Comparison of ENCODE assay signal across 13 cellular contexts in the genomic region with DNA sequence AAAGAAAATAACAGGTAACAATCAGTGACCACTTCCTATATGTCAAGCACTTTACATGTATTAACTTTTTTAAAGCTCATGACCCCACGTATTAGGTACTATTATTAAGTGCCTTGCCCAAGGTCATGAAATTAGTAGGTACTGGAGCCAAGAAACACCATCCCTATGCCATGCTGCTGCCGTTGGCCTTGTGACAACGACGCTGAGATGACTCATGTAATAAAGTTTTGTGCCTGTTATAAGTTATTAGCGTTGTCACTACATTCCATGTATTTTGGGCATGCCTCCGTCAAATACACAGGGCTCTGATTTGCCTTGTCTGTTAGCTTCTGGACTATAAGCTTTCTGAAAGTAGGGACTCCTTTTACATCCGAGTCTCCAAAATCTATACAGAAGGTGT. TPM values are rescaled to one million over a fixed set of nuclear protein-coding genes. Genes with fewer than 3 reads are reported as not detected.
DNase-seq lines count a peak whose midpoint lies in the region; ATAC-seq and TF ChIP-seq lines count a peak whose summit lies in the region.
"Had no signal": no experiment of that assay in that cellular context is flagged by ENCODE, and none has a peak within 500 bp of the region (broad histone marks: within the 10 kb centered on the region; RNA-seq: fewer than 3 reads in every experiment).

No MANE protein-coding gene starts in this region.

- TF ChIP-seq CTCF in HEK293 (tag by site-specific recombination; IDR thresholded peaks at IDR 0.05) (no peak), brain (conservative IDR thresholded peaks at IDR 0.05) (no peak), stomach (IDR thresholded peaks at IDR 0.05) (no peak)

- no peak for TF ChIP-seq POLR2A in stomach (IDR thresholded peaks at IDR 0.05)

- peaks cover 7% of the 10 kb centered on the region for H3K36me3 Mint-ChIP-seq in brain
- no peaks in the 10 kb centered on the region for H3K36me3 Mint-ChIP-seq in natural killer cell treated with Interleukin-12 subunit alpha and Interleukin-12 subunit beta and Interleukin-15 and Interleukin-18, amount 100 ng/mL, for 72 hours

- DNase-seq in ACHN (peak; percentile 17), DMS79 treated with DMSO at 0.1 percent for 48 hours (lab: John Stamatoyannopoulos, UW) (no peak), NCI-H226 (no peak), stomach (no peak), C1 segment of cervical spinal cord (lab: John Stamatoyannopoulos, UW) (no peak)
- DNase-seq in natural killer cell treated with Interleukin-12 subunit alpha and Interleukin-12 subunit beta and Interleukin-15 and Interleukin-18, amount 100 ng/mL, for 72 hours (ENCODE audit: low spot score) = no peak
- DNase-seq: activated CD4-positive, alpha-beta T cell treated with anti-CD3 and anti-CD28 coated beads for 1 hour; cerebellar nuclear complex; NCI-H1105; pancreas had no signal

- no peak overlapping the region for H3K27ac ChIP-seq in HEK293 (ENCODE audit: extremely low read depth, low read depth, low read length)
- H3K27ac ChIP-seq in stomach = no peak overlapping the region
- H3K27ac ChIP-seq: pancreas had no signal

- in situ Hi-C loops in ACHN (cut with HindIII; ENCODE audit: low pct_ligation_motif_present, low pct_unique_long_range_greater_than_20kb, low sequenced_read_pairs) = no loop called here

- peak overlapping the region; percentile 89 to 95 (median 92) for H3K4me3 Mint-ChIP-seq in brain
- peak overlapping the region; percentile 76 for H3K4me3 Mint-ChIP-seq in natural killer cell treated with Interleukin-12 subunit alpha and Interleukin-12 subunit beta and Interleukin-15 and Interleukin-18, amount 100 ng/mL, for 72 hours

- H3K27me3 Mint-ChIP-seq in brain = peaks cover 3% of the 10 kb centered on the region
- H3K27me3 Mint-ChIP-seq in natural killer cell treated with Interleukin-12 subunit alpha and Interleukin-12 subunit beta and Interleukin-15 and Interleukin-18, amount 100 ng/mL, for 72 hours = no peaks in the 10 kb centered on the region

- intact Hi-C loops in stomach (cut with DNase I; ENCODE audit: low total_unique reads) = no loop called here

- ATAC-seq in natural killer cell treated with Interleukin-12 subunit alpha and Interleukin-12 subunit beta and Interleukin-15 and Interleukin-18, amount 100 ng/mL, for 72 hours = no peak
- ATAC-seq: pancreas had no signal

- peak overlapping the region in 4 of 5 experiments; percentile 54 to 82 (median 75) for H3K27ac Mint-ChIP-seq in brain
- peak overlapping the region in 1 of 2 donors; percentile 83 for H3K27ac Mint-ChIP-seq in natural killer cell treated with Interleukin-12 subunit alpha and Interleukin-12 subunit beta and Interleukin-15 and Interleukin-18, amount 100 ng/mL, for 72 hours

- WGBS in stomach, 5 donors = 76 to 90% (median 87%) methylated on average over 7 of the region's 7 CpGs

- H3K4me3 ChIP-seq in HEK293 (ENCODE audit: low read depth, low read length) (no peak overlapping the region), stomach (peak overlapping the region in 1 of 4 donors; percentile 76)

- no peaks in the 10 kb centered on the region for H3K27me3 ChIP-seq in stomach
- H3K27me3 ChIP-seq: pancreas had no signal

- CTCF ChIA-PET in HEK293 (lab: Yijun Ruan, JAX) = interaction anchor here (0.5 to 1.4 kb wide), 5 partner anchors 16 to 203 kb away, joined by 3 to 5 read pairs (median 3); no protein-coding TSS in a partner anchor

- no peaks in the 10 kb centered on the region for H3K9me3 Mint-ChIP-seq in brain
- no peaks in the 10 kb centered on the region for H3K9me3 Mint-ChIP-seq in natural killer cell treated with Interleukin-12 subunit alpha and Interleukin-12 subunit beta and Interleukin-15 and Interleukin-18, amount 100 ng/mL, for 72 hours

- no peak for TF ChIP-seq EP300 in stomach (IDR thresholded peaks at IDR 0.05)

- POLR2A ChIA-PET in HEK293 (lab: Yijun Ruan, JAX) = interaction anchor here (0.7 kb wide), 1 partner anchor 333 kb away, joined by 3 read pairs; no protein-coding TSS in a partner anchor

- peaks cover 69% of the 10 kb centered on the region for H3K4me1 Mint-ChIP-seq in brain
- peaks cover 10 to 17% of the 10 kb centered on the region in 2 donors for H3K4me1 Mint-ChIP-seq in natural killer cell treated with Interleukin-12 subunit alpha and Interleukin-12 subunit beta and Interleukin-15 and Interleukin-18, amount 100 ng/mL, for 72 hours (ENCODE audit: low read depth in 2 of 2)

- no peaks in the 10 kb centered on the region for H3K36me3 ChIP-seq in HEK293 (ENCODE audit: control insufficient read depth in 2 of 2, insufficient read depth in 1 of 2, low read length in 2 of 2)
- no peaks in the 10 kb centered on the region for H3K36me3 ChIP-seq in stomach
- H3K36me3 ChIP-seq: pancreas had no signal

- H3K9me3 ChIP-seq in HEK293 (ENCODE audit: control insufficient read depth, insufficient read depth, low read depth, low read length) = no peaks in the 10 kb centered on the region
- no peaks in the 10 kb centered on the region for H3K9me3 ChIP-seq in stomach
- H3K9me3 ChIP-seq: pancreas had no signal

- H3K4me1 ChIP-seq in HEK293 (ENCODE audit: control insufficient read depth, insufficient read depth, low read length) (0 out of 2 replicates have a peak, but pooled peaks cover 2% of the 10 kb centered on the region), stomach (peaks cover 4 to 65% (median 33%) of the 10 kb centered on the region in 4 donors)
- H3K4me1 ChIP-seq: pancreas had no signal

TF ChIP-seq in HEK293, 187 proteins besides CTCF, POLR2A, EP300 and RAD21:
- TF ChIP-seq ZNF654 (tag by site-specific recombination; IDR thresholded peaks at IDR 0.05; ENCODE audit: low read depth) (no peak), ZNF629 (tag by site-specific recombination; IDR thresholded peaks at IDR 0.05) (0 out of 2 replicates have a peak, but pooled peaks have one; percentile 25)
- TF ChIP-seq, protein P1, sequence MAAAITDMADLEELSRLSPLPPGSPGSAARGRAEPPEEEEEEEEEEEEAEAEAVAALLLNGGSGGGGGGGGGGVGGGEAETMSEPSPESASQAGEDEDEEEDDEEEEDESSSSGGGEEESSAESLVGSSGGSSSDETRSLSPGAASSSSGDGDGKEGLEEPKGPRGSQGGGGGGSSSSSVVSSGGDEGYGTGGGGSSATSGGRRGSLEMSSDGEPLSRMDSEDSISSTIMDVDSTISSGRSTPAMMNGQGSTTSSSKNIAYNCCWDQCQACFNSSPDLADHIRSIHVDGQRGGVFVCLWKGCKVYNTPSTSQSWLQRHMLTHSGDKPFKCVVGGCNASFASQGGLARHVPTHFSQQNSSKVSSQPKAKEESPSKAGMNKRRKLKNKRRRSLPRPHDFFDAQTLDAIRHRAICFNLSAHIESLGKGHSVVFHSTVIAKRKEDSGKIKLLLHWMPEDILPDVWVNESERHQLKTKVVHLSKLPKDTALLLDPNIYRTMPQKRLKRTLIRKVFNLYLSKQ (tag by site-specific recombination; IDR thresholded peaks at IDR 0.05; ENCODE audit: borderline replicate concordance) = no peak

RNA-seq across cellular contexts. Expression of gene BBS2, which starts 1.4 kb away (rescaled TPM):
- polyA plus RNA-seq in brain (ENCODE audit: insufficient read depth, low read depth, low replicate concordance) = 65.6 TPM
- 10 to 100 TPM in 1 of 2 donors, 1 to 10 TPM in 1; 6.6 to 10.6 TPM for total RNA-seq in natural killer cell treated with Interleukin-12 subunit alpha and Interleukin-12 subunit beta and Interleukin-15 and Interleukin-18, amount 100 ng/mL, for 72 hours
- 100 to 1,000 TPM in 1 of 5 donors, 10 to 100 TPM in 4; 11.3 to 142 (median 72.4) TPM for total RNA-seq in stomach
- 10 to 100 TPM; 16.4 to 35.1 (median 28.3) TPM for polyA plus RNA-seq in stomach

RNA-seq across cellular contexts. Expression of gene MT4, which starts 46.4 kb away (rescaled TPM):
- polyA plus RNA-seq in brain (ENCODE audit: insufficient read depth, low read depth, low replicate concordance) = not detected
- not detected for total RNA-seq in natural killer cell treated with Interleukin-12 subunit alpha and Interleukin-12 subunit beta and Interleukin-15 and Interleukin-18, amount 100 ng/mL, for 72 hours
- not detected for total RNA-seq in stomach
- not detected for polyA plus RNA-seq in stomach
- total RNA-seq: H1, pancreas had no signal
- polyA plus RNA-seq: H1, pancreas had no signal
